18 cellular contexts compared by ENCODE assay signal in genomic region chr17:65567566-65567965, GRCh38. TPM values are rescaled to one million over a fixed set of nuclear protein-coding genes. Genes with fewer than 3 reads are reported as not detected.
DNase-seq lines count a peak whose midpoint lies in the region; ATAC-seq and TF ChIP-seq lines count a peak whose summit lies in the region.
"Had no signal": no experiment of that assay in that cellular context is flagged by ENCODE, and none has a peak within 500 bp of the region (broad histone marks: within the 10 kb centered on the region; RNA-seq: fewer than 3 reads in every experiment).

No MANE protein-coding gene starts in this region.

- no peak overlapping the region for H3K9ac ChIP-seq in endodermal cell (ENCODE audit: extremely low read depth, low read length, poor library complexity, severe bottlenecking)
- H3K9ac ChIP-seq: BLaER1, GM23248 had no signal

- H2AFZ ChIP-seq in GM23338 = peak overlapping the region; percentile 78
- H2AFZ ChIP-seq: GM23248 had no signal

- TF ChIP-seq CTCF in GM06990 (IDR thresholded peaks at IDR 0.05; ENCODE audit: insufficient read depth, low read length, poor library complexity, severe bottlenecking) (no peak), GM23338 (conservative IDR thresholded peaks at IDR 0.05; ENCODE audit: low read depth in 2 of 2) (no peak), endodermal cell (conservative IDR thresholded peaks at IDR 0.05) (no peak), endothelial cell (IDR thresholded peaks at IDR 0.05; ENCODE audit: unreplicated experiment) (no peak)

- H3K9me3 Mint-ChIP-seq in GM23338 = no peaks in the 10 kb centered on the region; the same call in 2 of the 3 replicates
- H3K9me3 Mint-ChIP-seq in endodermal cell = no peaks in the 10 kb centered on the region
- peaks cover 3% of the 10 kb centered on the region for H3K9me3 Mint-ChIP-seq in stimulated activated memory B cell treated with anti-CD40 and anti-IgM and Interleukin-4, amounts not matched to agents 10 μg/mL and 1 μg/mL and 100 μg/mL, for 72 hours
- H3K9me3 Mint-ChIP-seq in endothelial cell (ENCODE audit: unreplicated experiment) = no peaks in the 10 kb centered on the region
- H3K9me3 Mint-ChIP-seq: CD8-positive, alpha-beta T cell; HFFc6 had no signal

- 73 to 83% methylated on average over 9 to 12 of the region's 12 CpGs for WGBS in endodermal cell (ENCODE audit: insufficient coverage in 1 of 2, insufficient read length in 1 of 2), 2 experiments

- no peaks in the 10 kb centered on the region; the same call in 1 of the 2 replicates for H3K9me2 ChIP-seq in GM23338 (ENCODE audit: insufficient read depth)

- H3K27ac Mint-ChIP-seq in GM23338 (no peak overlapping the region), endodermal cell (peak overlapping the region; percentile 91), endothelial cell (ENCODE audit: unreplicated experiment) (no peak overlapping the region)
- H3K27ac Mint-ChIP-seq in stimulated activated memory B cell treated with anti-CD40 and anti-IgM and Interleukin-4, amounts not matched to agents 10 μg/mL and 1 μg/mL and 100 μg/mL, for 72 hours = peak overlapping the region; percentile 68
- H3K27ac Mint-ChIP-seq: CD8-positive, alpha-beta T cell; HFFc6 had no signal

- no peaks in the 10 kb centered on the region for H3K79me2 ChIP-seq in GM23338 (replicated peaks; ENCODE audit: insufficient read depth)

- no peak overlapping the region for H3K27ac ChIP-seq in GM23338 (ENCODE audit: low read depth)
- H3K27ac ChIP-seq in endodermal cell (ENCODE audit: low read depth, low read length) = no peak overlapping the region
- H3K27ac ChIP-seq: BLaER1, GM23248, HL-60 had no signal

- H4K20me1 ChIP-seq in GM23338 (replicated peaks; ENCODE audit: insufficient read depth) = no peaks in the 10 kb centered on the region
- H4K20me1 ChIP-seq: BLaER1 had no signal

- H3K4me1 ChIP-seq in GM23338 (ENCODE audit: insufficient read depth) (peaks cover 29% of the 10 kb centered on the region), endodermal cell (ENCODE audit: control insufficient read depth, insufficient read depth, low read length) (peaks cover 3% of the 10 kb centered on the region)

- no peaks in the 10 kb centered on the region; the same call in 1 of the 3 replicates for H3K36me3 Mint-ChIP-seq in GM23338 (ENCODE audit: low read depth)
- H3K36me3 Mint-ChIP-seq in endodermal cell (ENCODE audit: low read depth) = no peaks in the 10 kb centered on the region
- no peaks in the 10 kb centered on the region for H3K36me3 Mint-ChIP-seq in stimulated activated memory B cell treated with anti-CD40 and anti-IgM and Interleukin-4, amounts not matched to agents 10 μg/mL and 1 μg/mL and 100 μg/mL, for 72 hours
- no peaks in the 10 kb centered on the region for H3K36me3 Mint-ChIP-seq in endothelial cell (ENCODE audit: low read depth, unreplicated experiment)
- H3K36me3 Mint-ChIP-seq: CD8-positive, alpha-beta T cell had no signal

- H3K9me3 ChIP-seq in endodermal cell (ENCODE audit: control insufficient read depth, low read length) = peaks cover 5% of the 10 kb centered on the region
- H3K9me3 ChIP-seq: BLaER1 had no signal

- DNase-seq in GM06990 (ENCODE audit: extremely low read depth, insufficient read length) (peak; percentile 44), GM23338 (ENCODE audit: low spot score) (no peak), endodermal cell (no peak), nucleus accumbens (lab: John Stamatoyannopoulos, UW) (no peak), endothelial cell (ENCODE audit: low spot score) (no peak)
- no peak for DNase-seq in activated T-cell treated with anti-CD3 and anti-CD28 coated beads, Interleukin-2, amount 50 U/mL, for 1 hour
- DNase-seq: 8988T; Calu3; CD8-positive, alpha-beta T cell; DND-41; EL; GM23248; H7; HFFc6 had no signal

- H3F3A ChIP-seq in GM23338 (replicated peaks; ENCODE audit: low read depth) = peaks cover 3% of the 10 kb centered on the region; the same call in 1 of the 2 replicates

- H3K36me3 ChIP-seq in GM06990 (ENCODE audit: control insufficient read depth, insufficient read depth, low read length) (no peaks in the 10 kb centered on the region), GM23338 (ENCODE audit: insufficient read depth) (no peaks in the 10 kb centered on the region), endodermal cell (ENCODE audit: control insufficient read depth, insufficient read depth, low read length) (no peaks in the 10 kb centered on the region)
- H3K36me3 ChIP-seq: BLaER1 had no signal

- ATAC-seq in GM23338 = no peak
- ATAC-seq in stimulated activated memory B cell treated with anti-CD40 and anti-IgM and Interleukin-4, amounts not matched to agents 10 μg/mL and 1 μg/mL and 100 μg/mL, for 72 hours = peak; percentile 77
- ATAC-seq: CD8-positive, alpha-beta T cell; HCT116 had no signal

- H3K27me3 Mint-ChIP-seq in GM23338 (ENCODE audit: insufficient read depth, low read depth, poor library complexity) = peaks cover 20% of the 10 kb centered on the region
- H3K27me3 Mint-ChIP-seq in endodermal cell (ENCODE audit: insufficient read depth) = peaks cover 3% of the 10 kb centered on the region
- peaks cover 41% of the 10 kb centered on the region for H3K27me3 Mint-ChIP-seq in stimulated activated memory B cell treated with anti-CD40 and anti-IgM and Interleukin-4, amounts not matched to agents 10 μg/mL and 1 μg/mL and 100 μg/mL, for 72 hours
- H3K27me3 Mint-ChIP-seq in endothelial cell (ENCODE audit: unreplicated experiment) = peaks cover 4% of the 10 kb centered on the region

- no peaks in the 10 kb centered on the region for H3K27me3 ChIP-seq in GM06990 (replicated peaks; ENCODE audit: control insufficient read depth, insufficient read depth, low read length)
- peaks cover 6% of the 10 kb centered on the region; the same call in 1 of the 2 replicates for H3K27me3 ChIP-seq in GM23338 (ENCODE audit: insufficient read depth)
- H3K27me3 ChIP-seq in endodermal cell (ENCODE audit: control insufficient read depth, insufficient read depth, low read length, poor library complexity, severe bottlenecking) = no peaks in the 10 kb centered on the region
- H3K27me3 ChIP-seq: BLaER1 had no signal

- H3K4me3 Mint-ChIP-seq in GM23338 (no peak overlapping the region), endodermal cell (peak overlapping the region; percentile 26), endothelial cell (ENCODE audit: unreplicated experiment) (no peak overlapping the region)
- H3K4me3 Mint-ChIP-seq in stimulated activated memory B cell treated with anti-CD40 and anti-IgM and Interleukin-4, amounts not matched to agents 10 μg/mL and 1 μg/mL and 100 μg/mL, for 72 hours = no peak overlapping the region
- H3K4me3 Mint-ChIP-seq: CD8-positive, alpha-beta T cell; HFFc6 had no signal

- peaks cover 39% of the 10 kb centered on the region for H3K4me1 Mint-ChIP-seq in GM23338
- H3K4me1 Mint-ChIP-seq in endodermal cell = peaks cover 46% of the 10 kb centered on the region
- peaks cover 45% of the 10 kb centered on the region for H3K4me1 Mint-ChIP-seq in stimulated activated memory B cell treated with anti-CD40 and anti-IgM and Interleukin-4, amounts not matched to agents 10 μg/mL and 1 μg/mL and 100 μg/mL, for 72 hours
- peaks cover 12% of the 10 kb centered on the region for H3K4me1 Mint-ChIP-seq in endothelial cell (ENCODE audit: unreplicated experiment)

- H3K4me2 ChIP-seq in GM23338 = no peak overlapping the region

- H3K4me3 ChIP-seq in GM06990 (replicated peaks; ENCODE audit: low read depth, low read length) = no peak overlapping the region
- H3K4me3 ChIP-seq in GM23338 = no peak overlapping the region
- no peak overlapping the region for H3K4me3 ChIP-seq in endodermal cell (ENCODE audit: low read length)
- H3K4me3 ChIP-seq: BLaER1, GM23248 had no signal

TF ChIP-seq in GM23338, 12 proteins besides CTCF, POLR2A, EP300 and RAD21 (continues in another document):
- no peak for TF ChIP-seq EZH2phosphoT487 (IDR thresholded peaks at IDR 0.05; ENCODE audit: unreplicated experiment)
- TF ChIP-seq STAT1 (IDR thresholded peaks at IDR 0.05; ENCODE audit: unreplicated experiment) = no peak
- no peak for TF ChIP-seq POLR2AphosphoS5 (IDR thresholded peaks at IDR 0.05; ENCODE audit: low read depth)

RNA-seq across cellular contexts. Expression of gene AXIN2, which starts 6.1 kb away (rescaled TPM):
- total RNA-seq in GM23338 (2014; rRNA removed; shearing (Covaris generic)) = 28.2 and 32.7 TPM in 2 replicates
- 8.0 and 9.4 TPM in 2 replicates for polyA plus RNA-seq in GM23338 (2016; fragmentation: Nextera tagmentation; extraction: Ambion mirVana)
- total RNA-seq in endodermal cell (10 to 100 TPM; 40.1 to 53.2 TPM), endothelial cell (ENCODE audit: unreplicated experiment) (44.8 TPM)
- 74.8 TPM for polyA plus RNA-seq in endodermal cell (2013, experiment 1 of 2)
- polyA plus RNA-seq in endodermal cell (2013, experiment 2 of 2) = 73.2 TPM

Comparison
In these comparisons a context has a peak if more than half of its experiments do, and no peak if none do; other contexts are left out.
1. H3K27ac Mint-ChIP-seq: peak in endodermal cell (single experiment) and stimulated activated memory B cell treated with anti-CD40 and anti-IgM and Interleukin-4, amounts not matched to agents 10 μg/mL and 1 μg/mL and 100 μg/mL, for 72 hours (single experiment); none in GM23338 (single experiment) and endothelial cell (single experiment).